Comparison of ENCODE assay signal across 10 cellular contexts in genomic region chr17:43714338-43715149, GRCh38. TPM values are rescaled to one million over a fixed set of nuclear protein-coding genes. Genes with fewer than 3 reads are reported as not detected.
DNase-seq lines count a peak whose midpoint lies in the region; ATAC-seq and TF ChIP-seq lines count a peak whose summit lies in the region.
"Had no signal": no experiment of that assay in that cellular context is flagged by ENCODE, and none has a peak within 500 bp of the region (broad histone marks: within the 10 kb centered on the region; RNA-seq: fewer than 3 reads in every experiment).

No MANE protein-coding gene starts in this region.

- no peak overlapping the region for H2BK20ac ChIP-seq in IMR-90 (ENCODE audit: low read depth, low read length)

- TF ChIP-seq RAD21 in IMR-90 (IDR thresholded peaks at IDR 0.05; ENCODE audit: low read length) = no peak

- no peaks in the 10 kb centered on the region for H3K36me3 ChIP-seq in CD4-positive, alpha-beta memory T cell (ENCODE audit: insufficient read depth, low read length)
- H3K36me3 ChIP-seq in IMR-90 (ENCODE audit: control insufficient read depth, insufficient read depth, low read length) (no peaks in the 10 kb centered on the region), muscle layer of duodenum (ENCODE audit: control insufficient read depth in 1 of 2, insufficient read depth in 2 of 2, low read length in 2 of 2) (no peaks in the 10 kb centered on the region)
- H3K36me3 ChIP-seq: sigmoid colon had no signal

- 71% methylated on average over 4 of the region's 6 CpGs; no CpG with 5 or more reads in 1 of the 2 experiments for WGBS in IMR-90 (ENCODE audit: extremely low coverage in 2 of 2, insufficient read length in 1 of 2), 2 experiments

- peak overlapping the region; percentile 53 to 73 (median 58) for H3K4me3 Mint-ChIP-seq in CD4-positive, alpha-beta memory T cell

- H3K9me1 ChIP-seq in IMR-90 (ENCODE audit: insufficient read depth, low read length) = peaks cover 3% of the 10 kb centered on the region; the same call in 1 of the 2 replicates

- in situ Hi-C loops in IMR-90 (cut with MboI; ENCODE audit: low sequenced_read_pairs) (no loop called here), astrocyte of the spinal cord (cut with HindIII; ENCODE audit: low sequenced_read_pairs) (no loop called here)

- H4K91ac ChIP-seq in IMR-90 (ENCODE audit: insufficient read depth, low read depth, low read length) = 0 out of 2 replicates have a peak overlapping the region, but pooled peaks have one; percentile 1

- BruUV-seq in IMR-90 (replicated peaks; lab: Mats Ljungman, UMichigan) = no TSS peak

- H3K9ac ChIP-seq in IMR-90 (ENCODE audit: low read depth, low read length) = 0 out of 2 replicates have a peak overlapping the region, but pooled peaks have one; percentile 62

- peak overlapping the region; percentile 1; the same call in 1 of the 3 replicates for H2BK15ac ChIP-seq in IMR-90 (ENCODE audit: low read depth, low read length)

- H3K27me3 Mint-ChIP-seq in CD4-positive, alpha-beta memory T cell = peaks cover 36 to 39% of the 10 kb centered on the region in 2 donors

- peaks cover 18% of the 10 kb centered on the region for H3K27me3 ChIP-seq in CD4-positive, alpha-beta memory T cell (ENCODE audit: insufficient read depth, low read length)
- peaks cover 2% of the 10 kb centered on the region; the same call in 1 of the 2 replicates for H3K27me3 ChIP-seq in IMR-90 (ENCODE audit: control insufficient read depth, insufficient read depth, low read length)
- no peaks in the 10 kb centered on the region for H3K27me3 ChIP-seq in muscle layer of duodenum (ENCODE audit: low read depth, low read length)

- peak overlapping the region; percentile 94 for H2AFZ ChIP-seq in IMR-90 (replicated peaks; ENCODE audit: low read length, poor library complexity)

- no peak overlapping the region for H3K18ac ChIP-seq in IMR-90 (ENCODE audit: low read depth, low read length)

- H3K36me3 Mint-ChIP-seq in CD4-positive, alpha-beta memory T cell = no peaks in the 10 kb centered on the region

- no peaks in the 10 kb centered on the region for H3K9me3 Mint-ChIP-seq in CD4-positive, alpha-beta memory T cell

- no peak for TF ChIP-seq POLR2A in IMR-90 (IDR thresholded peaks at IDR 0.05; ENCODE audit: low read depth, low read length)

- no peak overlapping the region; the same call in 1 of the 2 replicates for H4K5ac ChIP-seq in IMR-90 (ENCODE audit: low read depth, low read length)

- H2BK5ac ChIP-seq in IMR-90 (ENCODE audit: low read depth, low read length, poor library complexity, severe bottlenecking) = no peak overlapping the region

- no peak overlapping the region for H3K56ac ChIP-seq in IMR-90 (ENCODE audit: extremely low read depth, insufficient read depth, low read length)

- no peak overlapping the region for H2AK9ac ChIP-seq in IMR-90 (replicated peaks; ENCODE audit: low read depth, low read length, poor library complexity)

- POLR2A ChIA-PET in CD4-positive, alpha-beta memory T cell (lab: Charles Lee; ENCODE audit: partially characterized antibody) = interaction anchor here (1.9 kb wide), 1 partner anchor 13 kb away, joined by 4 read pairs; no protein-coding TSS in a partner anchor
- POLR2A ChIA-PET in IMR-90 (lab: Charles Lee; ENCODE audit: unreplicated experiment) = interaction anchor here (0.6 kb wide), 1 partner anchor 242 kb away, joined by 3 read pairs; no protein-coding TSS in a partner anchor

- dilution Hi-C loops in IMR-90 (cut with HindIII; ENCODE audit: low sequenced_read_pairs, unreplicated experiment) = no loop called here

- CTCF ChIA-PET in CD4-positive, alpha-beta memory T cell (lab: Charles Lee; ENCODE audit: partially characterized antibody) = no interaction called here
- CTCF ChIA-PET in IMR-90 (lab: Yijun Ruan, JAX) = interaction anchor here (0.6 to 1.4 kb wide), 5 partner anchors 13 to 46 kb away, joined by 3 to 8 read pairs (median 4); no protein-coding TSS in a partner anchor

- H2BK120ac ChIP-seq in IMR-90 (ENCODE audit: low read depth, low read length) = peak overlapping the region; percentile 14; the same call in 1 of the 2 replicates

- H4K8ac ChIP-seq in IMR-90 (ENCODE audit: low read depth in 2 of 2, low read length in 2 of 2) = peak overlapping the region; percentile 9 to 68; a peak in 2 of 4 replicates

- intact Hi-C loops in CD4-positive, alpha-beta memory T cell (cut with micrococcal nuclease) = no loop called here
- intact Hi-C loops in IMR-90 (cut with micrococcal nuclease) = no loop called here

- H3K9me3 ChIP-seq in CD4-positive, alpha-beta memory T cell (ENCODE audit: control insufficient read depth in 1 of 2, low read length in 2 of 2) = no peaks in the 10 kb centered on the region
- H3K9me3 ChIP-seq in IMR-90 (ENCODE audit: control insufficient read depth, insufficient read depth, low read length) = no peaks in the 10 kb centered on the region
- H3K9me3 ChIP-seq in muscle layer of duodenum (ENCODE audit: control insufficient read depth in 1 of 2, low read length in 2 of 2) = no peaks in the 10 kb centered on the region
- H3K9me3 ChIP-seq: sigmoid colon had no signal

- no peaks in the 10 kb centered on the region for H4K20me1 ChIP-seq in IMR-90 (ENCODE audit: insufficient read depth, low read length)

- H3K4ac ChIP-seq in IMR-90 (ENCODE audit: low read depth, low read length) = peak overlapping the region; percentile 25

- H3K27ac Mint-ChIP-seq in CD4-positive, alpha-beta memory T cell = peak overlapping the region in 1 of 7 donors; percentile 30

- DNase-seq in CD4-positive, alpha-beta memory T cell = no peak
- peak; percentile 53 for DNase-seq in IMR-90
- DNase-seq in astrocyte of the spinal cord (ENCODE audit: low read depth, low spot score) = peak; percentile 19
- no peak for DNase-seq in stimulated activated CD4-positive, alpha-beta T cell treated with anti-CD3 and anti-CD28 coated beads, Interleukin-12 subunit alpha, Interleukin-12 subunit beta, amount 100 ng/mL, for 4 hours
- DNase-seq in iPS-NIHi7 (ENCODE audit: extremely low spot score) = no peak
- DNase-seq: sigmoid colon had no signal

- no peaks in the 10 kb centered on the region for H3K79me1 ChIP-seq in IMR-90 (ENCODE audit: low read depth in 1 of 2, low read length in 2 of 2)

- peak overlapping the region; percentile 39; the same call in 1 of the 2 replicates for H3K23ac ChIP-seq in IMR-90 (ENCODE audit: low read depth, low read length)

- 0 out of 2 replicates have a peak overlapping the region, but pooled peaks have one; percentile 10 for H3K14ac ChIP-seq in IMR-90 (replicated peaks; ENCODE audit: low read depth, low read length)

- H3K4me2 ChIP-seq in IMR-90 (ENCODE audit: low read depth, low read length) = peak overlapping the region; percentile 95; the same call in 1 of the 2 replicates

- 0 out of 2 replicates have a peak overlapping the region, but pooled peaks have one; percentile 5 for H2AK5ac ChIP-seq in IMR-90 (ENCODE audit: low read depth, low read length)

- ATAC-seq in IMR-90 (ENCODE audit: low read depth) = no peak; the same call in none of the 2 replicates
- ATAC-seq in HG03095 (IDR thresholded peaks at IDR 0.05; ENCODE audit: unreplicated experiment) = no peak
- ATAC-seq in HG03439 (IDR thresholded peaks at IDR 0.05; ENCODE audit: unreplicated experiment) = no peak

- H3K4me1 ChIP-seq in CD4-positive, alpha-beta memory T cell (ENCODE audit: insufficient read depth, low read length) = peaks cover 14% of the 10 kb centered on the region
- peaks cover 4% of the 10 kb centered on the region for H3K4me1 ChIP-seq in IMR-90 (ENCODE audit: control insufficient read depth, insufficient read depth, low read length)
- H3K4me1 ChIP-seq in muscle layer of duodenum (ENCODE audit: control insufficient read depth in 1 of 2, insufficient read depth in 2 of 2, low read length in 2 of 2) = peaks cover 0 to 11% of the 10 kb centered on the region in 2 donors

- no peak overlapping the region for H3K27ac ChIP-seq in CD4-positive, alpha-beta memory T cell (ENCODE audit: low read depth, low read length)
- H3K27ac ChIP-seq in IMR-90 (ENCODE audit: insufficient read depth, low read length) = no peak overlapping the region
- H3K27ac ChIP-seq in muscle layer of duodenum (ENCODE audit: low read length) = no peak overlapping the region
- H3K27ac ChIP-seq: sigmoid colon had no signal

- peaks cover 8 to 15% (median 13%) of the 10 kb centered on the region in 4 donors for H3K4me1 Mint-ChIP-seq in CD4-positive, alpha-beta memory T cell

- no peak overlapping the region for H3K4me3 ChIP-seq in CD4-positive, alpha-beta memory T cell (ENCODE audit: low read length in 2 of 2)
- H3K4me3 ChIP-seq in IMR-90 (ENCODE audit: insufficient read depth, low read depth, low read length) (no peak overlapping the region), astrocyte of the spinal cord (ENCODE audit: low read depth, low read length) (no peak overlapping the region), muscle layer of duodenum (ENCODE audit: low read depth in 1 of 2, low read length in 2 of 2) (peak overlapping the region; percentile 42 to 57)

- TF ChIP-seq CTCF in IMR-90 (conservative IDR thresholded peaks at IDR 0.05; ENCODE audit: low read depth, low read length) (no peak), astrocyte of the spinal cord (IDR thresholded peaks at IDR 0.05; ENCODE audit: low read depth, low read length) (no peak)

TF ChIP-seq in IMR-90, 13 proteins besides CTCF, POLR2A, EP300 and RAD21:
- TF ChIP-seq USF2 (IDR thresholded peaks at IDR 0.05; ENCODE audit: low read depth, low read length) = peak; percentile 68
- no peak for TF ChIP-seq RCOR1 (IDR thresholded peaks at IDR 0.05; ENCODE audit: insufficient replicate concordance, low read length)
TF ChIP-seq in IMR-90: peak in this region for 1.

RNA-seq across cellular contexts. Expression of gene SOST, which starts 44.0 kb away (rescaled TPM):
- not detected for total RNA-seq in CD4-positive, alpha-beta memory T cell
- not detected for polyA plus RNA-seq in CD4-positive, alpha-beta memory T cell
- total RNA-seq in IMR-90 (2012; rRNA removed) = not detected in 2 replicates
- polyA plus RNA-seq in IMR-90 (2012; rRNA removed) = not detected in 2 replicates
- polyA plus RNA-seq in IMR-90 (2012; cell fraction: cytosol; rRNA removed) = not detected in 2 replicates
- not detected in 2 replicates for polyA plus RNA-seq in IMR-90 (2012; cell fraction: nucleus; rRNA removed; ENCODE audit: low replicate concordance)
- total RNA-seq: sigmoid colon had no signal
- polyA plus RNA-seq: esophagus, sigmoid colon had no signal

RNA-seq across cellular contexts. Expression of gene MEOX1, which starts 52.8 kb away (rescaled TPM):
- 1 to 10 TPM; 1.7 to 2.1 TPM for total RNA-seq in CD4-positive, alpha-beta memory T cell
- polyA plus RNA-seq in CD4-positive, alpha-beta memory T cell = 1 to 10 TPM; 5.1 to 8.4 TPM
- total RNA-seq in IMR-90 (2012; rRNA removed) = 0.72 and 0.83 TPM in 2 replicates
- 0.48 and 0.52 TPM in 2 replicates for polyA plus RNA-seq in IMR-90 (2012; rRNA removed)
- polyA plus RNA-seq in IMR-90 (2012; cell fraction: cytosol; rRNA removed) = 0.40 and 0.52 TPM in 2 replicates
- polyA plus RNA-seq in IMR-90 (2012; cell fraction: nucleus; rRNA removed; ENCODE audit: low replicate concordance) = 0.32 and 0.38 TPM in 2 replicates

Comparison
In these comparisons a context has a peak if more than half of its experiments do, and no peak if none do; other contexts are left out.
1. DNase-seq: peak in IMR-90 (single experiment) and astrocyte of the spinal cord (single experiment); none in CD4-positive, alpha-beta memory T cell (0 of 5), stimulated activated CD4-positive, alpha-beta T cell treated with anti-CD3 and anti-CD28 coated beads, Interleukin-12 subunit alpha, Interleukin-12 subunit beta, amount 100 ng/mL, for 4 hours (single experiment) and iPS-NIHi7 (single experiment).
2. H3K4me3 ChIP-seq: peak in muscle layer of duodenum (2 of 2); none in CD4-positive, alpha-beta memory T cell (0 of 2), IMR-90 (single experiment) and astrocyte of the spinal cord (single experiment).